In genomic region chr10:117320050-117320665, GRCh38 we compare ENCODE assay signal across 2 cellular contexts.
TF ChIP-seq lines count a peak whose summit lies in the region.

No MANE protein-coding gene starts in this region.

TF ChIP-seq in IMR-90, 13 proteins besides CTCF, POLR2A, EP300 and RAD21:
- peak; percentile 33; the same call in 1 of the 2 replicates for TF ChIP-seq SMC3 (IDR thresholded peaks at IDR 0.05; ENCODE audit: low read depth, low read length)
- TF ChIP-seq NFE2L2 (IDR thresholded peaks at IDR 0.05; ENCODE audit: low read depth, low read length), result no peak
TF ChIP-seq in IMR-90: peak in this region for 1.

TF ChIP-seq in HepG2, 621 proteins besides CTCF, POLR2A, EP300 and RAD21:
- TF ChIP-seq ZNF260 (CRISPR knock-in tag; IDR thresholded peaks at IDR 0.05; ENCODE audit: borderline replicate concordance, low read depth) (no peak), SMC3 (IDR thresholded peaks at IDR 0.05; ENCODE audit: low read length) (peak; percentile 22; the same call in 1 of the 2 replicates), MAX (IDR thresholded peaks at IDR 0.05) (no peak), NR1H2 (CRISPR knock-in tag; IDR thresholded peaks at IDR 0.05; ENCODE audit: borderline replicate concordance, low read depth) (no peak), STAG1 (CRISPR knock-in tag; IDR thresholded peaks at IDR 0.05) (peak; percentile 62)
- TF ChIP-seq, protein P1, sequence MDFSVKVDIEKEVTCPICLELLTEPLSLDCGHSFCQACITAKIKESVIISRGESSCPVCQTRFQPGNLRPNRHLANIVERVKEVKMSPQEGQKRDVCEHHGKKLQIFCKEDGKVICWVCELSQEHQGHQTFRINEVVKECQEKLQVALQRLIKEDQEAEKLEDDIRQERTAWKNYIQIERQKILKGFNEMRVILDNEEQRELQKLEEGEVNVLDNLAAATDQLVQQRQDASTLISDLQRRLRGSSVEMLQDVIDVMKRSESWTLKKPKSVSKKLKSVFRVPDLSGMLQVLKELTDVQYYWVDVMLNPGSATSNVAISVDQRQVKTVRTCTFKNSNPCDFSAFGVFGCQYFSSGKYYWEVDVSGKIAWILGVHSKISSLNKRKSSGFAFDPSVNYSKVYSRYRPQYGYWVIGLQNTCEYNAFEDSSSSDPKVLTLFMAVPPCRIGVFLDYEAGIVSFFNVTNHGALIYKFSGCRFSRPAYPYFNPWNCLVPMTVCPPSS (IDR thresholded peaks at IDR 0.05), result no peak
